Comparison of ENCODE assay signal across 36 cellular contexts in genomic region chr14:59811850-59812249, GRCh38. TPM values are rescaled to one million over a fixed set of nuclear protein-coding genes. Genes with fewer than 3 reads are reported as not detected.
"Had no signal": no experiment of that assay in that cellular context is flagged by ENCODE, and none has a peak within 500 bp of the region (broad histone marks: within the 10 kb centered on the region; RNA-seq: fewer than 3 reads in every experiment).

No MANE protein-coding gene starts in this region.

- H3K4me3 Mint-ChIP-seq: activated CD4-positive, alpha-beta T cell treated with anti-CD3 and anti-CD28 coated beads for 36 hours; activated CD4-positive, alpha-beta T cell treated with anti-CD3 and anti-CD28 coated beads, Interleukin-2, amount 10 ng/mL, durations not matched to agents 7 days and 5 days; activated CD8-positive, alpha-beta T cell treated with anti-CD3 and anti-CD28 coated beads, Interleukin-2, amount 10 ng/mL, durations not matched to agents 7 days and 5 days; activated naive CD4-positive, alpha-beta T cell treated with anti-CD3 and anti-CD28 coated beads, Interleukin-2, amount 10 ng/mL, durations not matched to agents 7 days and 5 days; activated naive CD8-positive, alpha-beta T cell; activated naive CD8-positive, alpha-beta T cell treated with anti-CD3 and anti-CD28 coated beads, Interleukin-2, amount 50 U/mL, for 24 hours; brain; T-helper 1 cell treated with Interleukin-12 subunit alpha and Interleukin-12 subunit beta and Interleukin-4 antibody, amounts not matched to agents 30 μg/mL and 1 μg/mL, for 36 hours had no signal

- H3K27ac ChIP-seq: Peyer's patch, SJSA1, WERI-Rb-1 had no signal

- H3K4me2 ChIP-seq: SK-N-SH had no signal

- H3K4me1 ChIP-seq: Peyer's patch, SJSA1 had no signal

- H3K4me1 Mint-ChIP-seq: activated CD4-positive, alpha-beta T cell treated with anti-CD3 and anti-CD28 coated beads for 36 hours; activated CD4-positive, alpha-beta T cell treated with anti-CD3 and anti-CD28 coated beads, Interleukin-2, amount 10 ng/mL, durations not matched to agents 7 days and 5 days; activated naive CD4-positive, alpha-beta T cell treated with anti-CD3 and anti-CD28 coated beads, Interleukin-2, amount 10 ng/mL, durations not matched to agents 7 days and 5 days; activated naive CD8-positive, alpha-beta T cell treated with anti-CD3 and anti-CD28 coated beads, Interleukin-2, amount 50 U/mL, for 24 hours had no signal

- H3K36me3 Mint-ChIP-seq: activated naive CD4-positive, alpha-beta T cell treated with anti-CD3 and anti-CD28 coated beads, Interleukin-2, amount 10 ng/mL, durations not matched to agents 7 days and 5 days; activated naive CD8-positive, alpha-beta T cell; brain had no signal

- H3K4me3 ChIP-seq: MG63, Peyer's patch, SJSA1 had no signal

- H3K9me3 ChIP-seq: MG63, Peyer's patch, SJSA1, SK-N-SH had no signal

- H3K9me3 Mint-ChIP-seq: activated CD4-positive, alpha-beta T cell treated with anti-CD3 and anti-CD28 coated beads, Interleukin-2, amount 10 ng/mL, durations not matched to agents 7 days and 5 days; activated naive CD4-positive, alpha-beta T cell treated with anti-CD3 and anti-CD28 coated beads, Interleukin-2, amount 10 ng/mL, durations not matched to agents 7 days and 5 days; activated naive CD8-positive, alpha-beta T cell treated with anti-CD3 and anti-CD28 coated beads, Interleukin-2, amount 50 U/mL, for 24 hours; brain; T-helper 1 cell treated with Interleukin-12 subunit alpha and Interleukin-12 subunit beta and Interleukin-4 antibody, amounts not matched to agents 30 μg/mL and 1 μg/mL, for 36 hours had no signal

- H3K27me3 Mint-ChIP-seq: activated naive CD4-positive, alpha-beta T cell treated with anti-CD3 and anti-CD28 coated beads, Interleukin-2, amount 10 ng/mL, durations not matched to agents 7 days and 5 days; brain had no signal

- H3K9ac ChIP-seq: SK-N-SH had no signal

- H3K36me3 ChIP-seq: MG63, Peyer's patch, SJSA1, WERI-Rb-1 had no signal

- ATAC-seq: activated CD4-positive, alpha-beta T cell treated with anti-CD3 and anti-CD28 coated beads for 36 hours; activated CD4-positive, CD25-positive, alpha-beta regulatory T cell treated with anti-CD3 and anti-CD28 coated beads, Interleukin-2, amount 50 U/mL, for 24 hours; activated CD8-positive, alpha-beta T cell treated with anti-CD3 and anti-CD28 coated beads, Interleukin-2, amount 10 ng/mL, durations not matched to agents 7 days and 5 days; activated naive CD8-positive, alpha-beta T cell treated with anti-CD3 and anti-CD28 coated beads, Interleukin-2, amount 50 U/mL, for 24 hours; PC-3 had no signal

- H3K27me3 ChIP-seq: MG63, Peyer's patch, SJSA1 had no signal

- H3K27ac Mint-ChIP-seq: activated CD4-positive, alpha-beta T cell treated with anti-CD3 and anti-CD28 coated beads for 36 hours; activated CD4-positive, alpha-beta T cell treated with anti-CD3 and anti-CD28 coated beads, Interleukin-2, amount 10 ng/mL, durations not matched to agents 7 days and 5 days; activated CD8-positive, alpha-beta T cell treated with anti-CD3 and anti-CD28 coated beads, Interleukin-2, amount 10 ng/mL, durations not matched to agents 7 days and 5 days; activated naive CD4-positive, alpha-beta T cell treated with anti-CD3 and anti-CD28 coated beads, Interleukin-2, amount 10 ng/mL, durations not matched to agents 7 days and 5 days; activated naive CD8-positive, alpha-beta T cell; activated naive CD8-positive, alpha-beta T cell treated with anti-CD3 and anti-CD28 coated beads, Interleukin-2, amount 50 U/mL, for 24 hours; brain; T-helper 1 cell treated with Interleukin-12 subunit alpha and Interleukin-12 subunit beta and Interleukin-4 antibody, amounts not matched to agents 30 μg/mL and 1 μg/mL, for 36 hours had no signal

- DNase-seq: activated CD4-positive, alpha-beta T cell treated with anti-CD3 and anti-CD28 coated beads for 36 hours; activated CD4-positive, alpha-beta T cell treated with anti-CD3 and anti-CD28 coated beads, Interleukin-2, amount 10 ng/mL, durations not matched to agents 7 days and 5 days; activated CD4-positive, alpha-beta T cell treated with anti-CD3 and anti-CD28 coated beads, Interleukin-2, amount 50 U/mL, for 48 hours; activated CD8-positive, alpha-beta memory T cell treated with anti-CD3 and anti-CD28 coated beads, Interleukin-2, amount 50 U/mL, for 4 hours; activated CD8-positive, alpha-beta T cell treated with anti-CD3 and anti-CD28 coated beads, Interleukin-2, amount 10 ng/mL, durations not matched to agents 7 days and 5 days; activated effector memory CD4-positive, alpha-beta T cell treated with Interleukin-2 at 50 U/mL for 16 hours; activated naive CD4-positive, alpha-beta T cell treated with anti-CD3 and anti-CD28 coated beads, Interleukin-2, amount 10 ng/mL, durations not matched to agents 7 days and 5 days; activated naive CD8-positive, alpha-beta T cell treated with anti-CD3 and anti-CD28 coated beads, Interleukin-2, amount 50 U/mL, for 24 hours; activated T-cell treated with anti-CD3 and anti-CD28 coated beads for 4 hours; activated T-cell treated with anti-CD3 and anti-CD28 coated beads, Interleukin-2, amount 50 U/mL, for 48 hours; anterior cingulate cortex; caudate nucleus; cerebellar nuclear complex; Kasumi-1; MG63; NCI-H1048; NCI-H1105 treated with DMSO at 0.1 percent for 48 hours; NCI-H1436 treated with DMSO at 0.1 percent for 48 hours; NCI-H1694 treated with DMSO at 0.1 percent for 48 hours; NCI-H2029; NCI-H345; NCI-H524 treated with DMSO at 0.1 percent for 48 hours; NCI-H748 treated with DMSO at 0.1 percent for 48 hours; NK-92 treated with Interleukin-12 subunit alpha and Interleukin-12 subunit beta, amount 100 ng/mL, for 24 hours; PC-3; Peyer's patch; RPMI8226; SHP77 treated with DMSO at 0.1 percent for 48 hours; SK-N-SH; WERI-Rb-1 had no signal

RNA-seq across cellular contexts. Expression of gene RTN1, which starts 58.7 kb away (rescaled TPM):
- total RNA-seq: activated CD4-positive, alpha-beta T cell treated with anti-CD3 and anti-CD28 coated beads for 36 hours; activated CD4-positive, alpha-beta T cell treated with anti-CD3 and anti-CD28 coated beads, Interleukin-2, amount 10 ng/mL, durations not matched to agents 7 days and 5 days; activated CD8-positive, alpha-beta T cell treated with anti-CD3 and anti-CD28 coated beads, Interleukin-2, amount 10 ng/mL, durations not matched to agents 7 days and 5 days; bronchial epithelial cell; PC-3 had no signal
